16 cellular contexts compared by ENCODE assay signal in genomic region chr7:2968176-2968575, GRCh38.
A peak's percentile ranks its signal among the peaks of the same experiment; 100 is the strongest.
DNase-seq lines count a peak whose midpoint lies in the region; ATAC-seq and TF ChIP-seq lines count a peak whose summit lies in the region.
"Had no signal": no experiment of that assay in that cellular context is flagged by ENCODE, and none has a peak within 500 bp of the region (broad histone marks: within the 10 kb centered on the region; RNA-seq: fewer than 3 reads in every experiment).

No MANE protein-coding gene starts in this region.

- H3K27me3 Mint-ChIP-seq in activated naive CD4-positive, alpha-beta T cell treated with anti-CD3 and anti-CD28 coated beads for 36 hours (ENCODE audit: low read depth), result no peaks in the 10 kb centered on the region
- no peaks in the 10 kb centered on the region for H3K27me3 Mint-ChIP-seq in activated CD8-positive, alpha-beta memory T cell treated with anti-CD3 and anti-CD28 coated beads, Interleukin-2, amount 10 ng/mL, durations not matched to agents 7 days and 5 days
- H3K27me3 Mint-ChIP-seq in activated CD4-positive, alpha-beta T cell treated with anti-CD3 and anti-CD28 coated beads, Interleukin-2, amount 10 ng/mL, durations not matched to agents 24 days and 14 days, result no peaks in the 10 kb centered on the region
- H3K27me3 Mint-ChIP-seq in progenitor cell of endocrine pancreas, result no peaks in the 10 kb centered on the region
- no peaks in the 10 kb centered on the region for H3K27me3 Mint-ChIP-seq in MCF 10A (ENCODE audit: insufficient read depth, unreplicated experiment)
- H3K27me3 Mint-ChIP-seq: brain; CD4-positive, alpha-beta T cell had no signal

- H3K4me3 Mint-ChIP-seq in activated naive CD4-positive, alpha-beta T cell treated with anti-CD3 and anti-CD28 coated beads for 36 hours, result no peak overlapping the region
- H3K4me3 Mint-ChIP-seq in activated CD8-positive, alpha-beta memory T cell treated with anti-CD3 and anti-CD28 coated beads, Interleukin-2, amount 10 ng/mL, durations not matched to agents 7 days and 5 days, result no peak overlapping the region
- H3K4me3 Mint-ChIP-seq in activated CD4-positive, alpha-beta T cell treated with anti-CD3 and anti-CD28 coated beads, Interleukin-2, amount 10 ng/mL, durations not matched to agents 24 days and 14 days, result no peak overlapping the region
- H3K4me3 Mint-ChIP-seq in progenitor cell of endocrine pancreas (ENCODE audit: low read depth) (no peak overlapping the region), MCF 10A (ENCODE audit: unreplicated experiment) (no peak overlapping the region)
- H3K4me3 Mint-ChIP-seq: brain; CD4-positive, alpha-beta T cell; HFFc6 had no signal

- TF ChIP-seq POLR2A in suprapubic skin (IDR thresholded peaks at IDR 0.05), result no peak

- CTCF ChIA-PET in activated naive CD4-positive, alpha-beta T cell treated with anti-CD3 and anti-CD28 coated beads for 36 hours (lab: Charles Lee), result no interaction called here
- CTCF ChIA-PET in activated CD8-positive, alpha-beta memory T cell treated with anti-CD3 and anti-CD28 coated beads, Interleukin-2, amount 10 ng/mL, durations not matched to agents 7 days and 5 days (lab: Charles Lee), result no interaction called here
- CTCF ChIA-PET in MCF 10A (lab: Yijun Ruan, JAX), result no interaction called here

- intact Hi-C loops in activated naive CD4-positive, alpha-beta T cell treated with anti-CD3 and anti-CD28 coated beads for 36 hours (cut with micrococcal nuclease), result no loop called here
- intact Hi-C loops in activated CD4-positive, alpha-beta T cell treated with anti-CD3 and anti-CD28 coated beads, Interleukin-2, amount 10 ng/mL, durations not matched to agents 24 days and 14 days (cut with micrococcal nuclease), result no loop called here
- intact Hi-C loops in MCF 10A (cut with micrococcal nuclease), result no loop called here

- POLR2A ChIA-PET in MCF 10A (lab: Yijun Ruan, JAX), result no interaction called here

- peaks cover 42% of the 10 kb centered on the region for H3K36me3 Mint-ChIP-seq in activated naive CD4-positive, alpha-beta T cell treated with anti-CD3 and anti-CD28 coated beads for 36 hours (ENCODE audit: low read depth)
- H3K36me3 Mint-ChIP-seq in activated CD8-positive, alpha-beta memory T cell treated with anti-CD3 and anti-CD28 coated beads, Interleukin-2, amount 10 ng/mL, durations not matched to agents 7 days and 5 days, result peaks cover 49% of the 10 kb centered on the region
- peaks cover 48% of the 10 kb centered on the region for H3K36me3 Mint-ChIP-seq in activated CD4-positive, alpha-beta T cell treated with anti-CD3 and anti-CD28 coated beads, Interleukin-2, amount 10 ng/mL, durations not matched to agents 24 days and 14 days (ENCODE audit: low read depth)
- H3K36me3 Mint-ChIP-seq in progenitor cell of endocrine pancreas (ENCODE audit: insufficient read depth) (peaks cover 3% of the 10 kb centered on the region), MCF 10A (ENCODE audit: insufficient read depth, unreplicated experiment) (no peaks in the 10 kb centered on the region)
- H3K36me3 Mint-ChIP-seq: brain had no signal

- no peak for ATAC-seq in activated CD8-positive, alpha-beta memory T cell treated with anti-CD3 and anti-CD28 coated beads, Interleukin-2, amount 10 ng/mL, durations not matched to agents 7 days and 5 days

- TF ChIP-seq CTCF in suprapubic skin (IDR thresholded peaks at IDR 0.05) (no peak), progenitor cell of endocrine pancreas (IDR thresholded peaks at IDR 0.05; ENCODE audit: unreplicated experiment) (no peak), MCF 10A (IDR thresholded peaks at IDR 0.05; ENCODE audit: unreplicated experiment) (no peak)

- WGBS in suprapubic skin, result 92% methylated on average over 7 of the region's 8 CpGs

- no peak overlapping the region for H3K27ac Mint-ChIP-seq in activated naive CD4-positive, alpha-beta T cell treated with anti-CD3 and anti-CD28 coated beads for 36 hours
- H3K27ac Mint-ChIP-seq in activated CD8-positive, alpha-beta memory T cell treated with anti-CD3 and anti-CD28 coated beads, Interleukin-2, amount 10 ng/mL, durations not matched to agents 7 days and 5 days, result no peak overlapping the region
- no peak overlapping the region for H3K27ac Mint-ChIP-seq in activated CD4-positive, alpha-beta T cell treated with anti-CD3 and anti-CD28 coated beads, Interleukin-2, amount 10 ng/mL, durations not matched to agents 24 days and 14 days
- H3K27ac Mint-ChIP-seq in progenitor cell of endocrine pancreas, result no peak overlapping the region
- no peak overlapping the region for H3K27ac Mint-ChIP-seq in MCF 10A (ENCODE audit: low read depth, unreplicated experiment)
- H3K27ac Mint-ChIP-seq: brain; CD4-positive, alpha-beta T cell; HFFc6 had no signal

- DNase-seq in activated naive CD4-positive, alpha-beta T cell treated with anti-CD3 and anti-CD28 coated beads for 36 hours, result peak; percentile 3
- DNase-seq in activated naive CD4-positive, alpha-beta T cell treated with anti-CD3 and anti-CD28 coated beads, Interleukin-2, amount 50 U/mL, for 16 hours, result no peak
- DNase-seq in NCI-H146 treated with DMSO at 0.1 percent for 48 hours (lab: John Stamatoyannopoulos, UW; ENCODE audit: unreplicated experiment) (peak; percentile 58), suprapubic skin (ENCODE audit: low spot score in 2 of 2) (peak; percentile 15 to 26), progenitor cell of endocrine pancreas (ENCODE audit: low spot score, unreplicated experiment) (no peak), MCF 10A (ENCODE audit: unreplicated experiment) (no peak)
- DNase-seq in activated CD8-positive, alpha-beta memory T cell treated with anti-CD3 and anti-CD28 coated beads, Interleukin-2, amount 10 ng/mL, durations not matched to agents 7 days and 5 days, result peak; percentile 28
- DNase-seq in activated CD4-positive, alpha-beta T cell treated with anti-CD3 and anti-CD28 coated beads, Interleukin-2, amount 10 ng/mL, durations not matched to agents 24 days and 14 days, result no peak
- DNase-seq: activated CD4-positive, alpha-beta T cell treated with anti-CD3 and anti-CD28 coated beads for 4 hours; activated T-cell treated with anti-CD3 and anti-CD28 coated beads, Interleukin-2, amount 50 U/mL, for 1 hour; HFFc6; left ventricle myocardium inferior had no signal

- H3K9me3 Mint-ChIP-seq in activated naive CD4-positive, alpha-beta T cell treated with anti-CD3 and anti-CD28 coated beads for 36 hours, result peaks cover 27% of the 10 kb centered on the region
- peaks cover 12% of the 10 kb centered on the region for H3K9me3 Mint-ChIP-seq in activated CD8-positive, alpha-beta memory T cell treated with anti-CD3 and anti-CD28 coated beads, Interleukin-2, amount 10 ng/mL, durations not matched to agents 7 days and 5 days (ENCODE audit: low read depth)
- H3K9me3 Mint-ChIP-seq in activated CD4-positive, alpha-beta T cell treated with anti-CD3 and anti-CD28 coated beads, Interleukin-2, amount 10 ng/mL, durations not matched to agents 24 days and 14 days, result peaks cover 17% of the 10 kb centered on the region
- H3K9me3 Mint-ChIP-seq in progenitor cell of endocrine pancreas (ENCODE audit: low read depth), result peaks cover 15% of the 10 kb centered on the region
- H3K9me3 Mint-ChIP-seq in MCF 10A (ENCODE audit: unreplicated experiment), result no peaks in the 10 kb centered on the region
- H3K9me3 Mint-ChIP-seq: HFFc6 had no signal

- H3K4me3 ChIP-seq in suprapubic skin, result no peak overlapping the region
- H3K4me3 ChIP-seq: coronary artery, left ventricle myocardium inferior, thoracic aorta had no signal

- TF ChIP-seq EP300 in suprapubic skin (IDR thresholded peaks at IDR 0.05), result no peak

- H3K36me3 ChIP-seq in suprapubic skin, result no peaks in the 10 kb centered on the region
- H3K36me3 ChIP-seq: left ventricle myocardium inferior, thoracic aorta had no signal

- no peaks in the 10 kb centered on the region for H3K4me1 ChIP-seq in suprapubic skin
- H3K4me1 ChIP-seq: left ventricle myocardium inferior had no signal

- peaks cover 9% of the 10 kb centered on the region for H3K9me3 ChIP-seq in suprapubic skin

- H3K4me1 Mint-ChIP-seq in activated naive CD4-positive, alpha-beta T cell treated with anti-CD3 and anti-CD28 coated beads for 36 hours (ENCODE audit: low read depth), result peaks cover 36% of the 10 kb centered on the region
- H3K4me1 Mint-ChIP-seq in activated CD8-positive, alpha-beta memory T cell treated with anti-CD3 and anti-CD28 coated beads, Interleukin-2, amount 10 ng/mL, durations not matched to agents 7 days and 5 days, result peaks cover 46% of the 10 kb centered on the region
- H3K4me1 Mint-ChIP-seq in activated CD4-positive, alpha-beta T cell treated with anti-CD3 and anti-CD28 coated beads, Interleukin-2, amount 10 ng/mL, durations not matched to agents 24 days and 14 days, result peaks cover 19% of the 10 kb centered on the region
- H3K4me1 Mint-ChIP-seq in progenitor cell of endocrine pancreas (ENCODE audit: low read depth), result no peaks in the 10 kb centered on the region
- H3K4me1 Mint-ChIP-seq in MCF 10A (ENCODE audit: insufficient read depth, unreplicated experiment), result no peaks in the 10 kb centered on the region
- H3K4me1 Mint-ChIP-seq: brain had no signal

- H3K27me3 ChIP-seq in suprapubic skin, result no peaks in the 10 kb centered on the region

- no peak overlapping the region for H3K27ac ChIP-seq in suprapubic skin
- H3K27ac ChIP-seq: coronary artery, left ventricle myocardium inferior, thoracic aorta had no signal

- no TSS peak for BruUV-seq in MCF 10A (replicated peaks; lab: Mats Ljungman, UMichigan)

Comparison
In these comparisons a context has a peak if more than half of its experiments do, and no peak if none do; other contexts are left out.
1. DNase-seq: peak in activated naive CD4-positive, alpha-beta T cell treated with anti-CD3 and anti-CD28 coated beads for 36 hours (single experiment), NCI-H146 treated with DMSO at 0.1 percent for 48 hours (single experiment), activated CD8-positive, alpha-beta memory T cell treated with anti-CD3 and anti-CD28 coated beads, Interleukin-2, amount 10 ng/mL, durations not matched to agents 7 days and 5 days (single experiment) and suprapubic skin (2 of 2); none in activated naive CD4-positive, alpha-beta T cell treated with anti-CD3 and anti-CD28 coated beads, Interleukin-2, amount 50 U/mL, for 16 hours (single experiment), activated CD4-positive, alpha-beta T cell treated with anti-CD3 and anti-CD28 coated beads, Interleukin-2, amount 10 ng/mL, durations not matched to agents 24 days and 14 days (single experiment), progenitor cell of endocrine pancreas (single experiment) and MCF 10A (single experiment).